ENCODE assay signal across 21 cellular contexts in the genomic region with DNA sequence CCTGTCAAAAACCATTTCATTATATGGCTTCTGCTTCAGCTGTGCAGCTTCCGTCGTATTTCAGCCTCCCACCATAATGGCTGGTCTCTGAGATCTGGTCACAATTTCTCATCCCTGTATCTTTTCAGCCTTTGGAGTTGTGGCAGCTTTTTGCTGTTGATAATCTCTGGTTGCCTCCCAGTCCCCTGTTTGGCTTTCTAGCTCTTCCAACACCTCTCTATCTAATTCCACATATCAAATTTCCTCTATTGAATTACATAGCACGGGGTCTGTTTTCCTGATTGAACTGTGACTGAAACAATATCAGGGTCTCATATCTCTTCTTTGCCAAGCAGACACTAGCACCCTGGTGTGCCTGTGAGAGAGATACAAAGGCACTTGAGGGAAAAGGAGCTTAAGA.
DNase-seq lines count a peak whose midpoint lies in the region; TF ChIP-seq lines count a peak whose summit lies in the region.
"Had no signal": no experiment of that assay in that cellular context is flagged by ENCODE, and none has a peak within 500 bp of the region (broad histone marks: within the 10 kb centered on the region; RNA-seq: fewer than 3 reads in every experiment).

No MANE protein-coding gene starts in this region.

- CTCF ChIA-PET in HEK293 (lab: Yijun Ruan, JAX), result interaction anchor here (0.7 to 1.4 kb wide), 2 partner anchors 97 to 219 kb away, joined by 3 to 6 read pairs; no protein-coding TSS in a partner anchor

- H3K27me3 Mint-ChIP-seq in glutamatergic neuron (ENCODE audit: unreplicated experiment), result no peaks in the 10 kb centered on the region
- H3K27me3 Mint-ChIP-seq in activated T-helper 1 cell treated with anti-CD3 and anti-CD28 coated beads, Interleukin-12 subunit alpha, Interleukin-12 subunit beta, Interleukin-2, Interleukin-4 antibody, amounts not matched to agents 30 ng/mL and 10 ng/mL and 1 ng/mL, durations not matched to agents 14 hours and 24 hours and 36 hours (ENCODE audit: insufficient read depth), result no peaks in the 10 kb centered on the region
- H3K27me3 Mint-ChIP-seq: activated CD4-positive, alpha-beta T cell treated with anti-CD3 and anti-CD28 coated beads, Interleukin-2, amount 10 ng/mL, durations not matched to agents 24 days and 14 days; stimulated activated naive CD8-positive, alpha-beta T cell treated with anti-CD3 and anti-CD28 coated beads, Interleukin-15, amount 100 ng/mL, for 72 hours had no signal

- H3K9me3 ChIP-seq in HEK293 (ENCODE audit: control insufficient read depth, insufficient read depth, low read depth, low read length), result no peaks in the 10 kb centered on the region
- peaks cover 7% of the 10 kb centered on the region for H3K9me3 ChIP-seq in left ventricle myocardium inferior (replicated peaks)
- H3K9me3 ChIP-seq: adrenal gland, neutrophil, prostate gland, thyroid gland had no signal

- H3K4me3 ChIP-seq in HEK293 (ENCODE audit: low read depth, low read length) (no peak overlapping the region), left ventricle myocardium inferior (no peak overlapping the region)
- H3K4me3 ChIP-seq: adrenal gland, GM23248, prostate gland, thyroid gland had no signal

- DNase-seq in NCI-H1417 treated with DMSO at 0.1 percent for 48 hours (lab: John Stamatoyannopoulos, UW), result peak; percentile 37
- DNase-seq in NCI-H524 (lab: John Stamatoyannopoulos, UW), result peak; percentile 4 to 63
- DNase-seq in glutamatergic neuron, result no peak
- no peak for DNase-seq in activated T-helper 1 cell treated with anti-CD3 and anti-CD28 coated beads, Interleukin-12 subunit alpha, Interleukin-12 subunit beta, Interleukin-2, Interleukin-4 antibody, amounts not matched to agents 30 ng/mL and 10 ng/mL and 1 ng/mL, durations not matched to agents 14 hours and 24 hours and 36 hours (ENCODE audit: low spot score)
- DNase-seq in left ventricle myocardium inferior, result no peak
- no peak for DNase-seq in DMS 273 treated with DMSO at 0.1 percent for 48 hours (lab: John Stamatoyannopoulos, UW)
- DNase-seq: activated CD4-positive, alpha-beta T cell treated with anti-CD3 and anti-CD28 coated beads, Interleukin-2, amount 10 ng/mL, durations not matched to agents 24 days and 14 days; activated naive CD4-positive, alpha-beta T cell treated with Interleukin-2 at 50 U/mL for 16 hours; activated T-cell treated with anti-CD3 and anti-CD28 coated beads, Interleukin-2, amount 50 U/mL, for 4 hours; adrenal gland; GM23248; head of caudate nucleus; KG1; mammary epithelial cell; stimulated activated naive CD8-positive, alpha-beta T cell treated with anti-CD3 and anti-CD28 coated beads, Interleukin-15, amount 100 ng/mL, for 72 hours had no signal

- no peaks in the 10 kb centered on the region for H3K36me3 Mint-ChIP-seq in glutamatergic neuron (ENCODE audit: unreplicated experiment)
- H3K36me3 Mint-ChIP-seq in activated T-helper 1 cell treated with anti-CD3 and anti-CD28 coated beads, Interleukin-12 subunit alpha, Interleukin-12 subunit beta, Interleukin-2, Interleukin-4 antibody, amounts not matched to agents 30 ng/mL and 10 ng/mL and 1 ng/mL, durations not matched to agents 14 hours and 24 hours and 36 hours (ENCODE audit: low read depth), result no peaks in the 10 kb centered on the region
- H3K36me3 Mint-ChIP-seq: brain had no signal

- H3K36me3 ChIP-seq in HEK293 (ENCODE audit: control insufficient read depth in 2 of 2, insufficient read depth in 1 of 2, low read length in 2 of 2) (no peaks in the 10 kb centered on the region), left ventricle myocardium inferior (no peaks in the 10 kb centered on the region)
- H3K36me3 ChIP-seq: adrenal gland, neutrophil, prostate gland, thyroid gland had no signal

- H3K4me1 ChIP-seq in HEK293 (ENCODE audit: control insufficient read depth, insufficient read depth, low read length), result no peaks in the 10 kb centered on the region
- H3K4me1 ChIP-seq in left ventricle myocardium inferior, result no peaks in the 10 kb centered on the region
- H3K4me1 ChIP-seq: adrenal gland, prostate gland, thyroid gland had no signal

- peaks cover 6% of the 10 kb centered on the region for H3K9me3 Mint-ChIP-seq in glutamatergic neuron (ENCODE audit: unreplicated experiment)
- no peaks in the 10 kb centered on the region for H3K9me3 Mint-ChIP-seq in activated T-helper 1 cell treated with anti-CD3 and anti-CD28 coated beads, Interleukin-12 subunit alpha, Interleukin-12 subunit beta, Interleukin-2, Interleukin-4 antibody, amounts not matched to agents 30 ng/mL and 10 ng/mL and 1 ng/mL, durations not matched to agents 14 hours and 24 hours and 36 hours
- H3K9me3 Mint-ChIP-seq: activated CD4-positive, alpha-beta T cell treated with anti-CD3 and anti-CD28 coated beads, Interleukin-2, amount 10 ng/mL, durations not matched to agents 24 days and 14 days; activated T-cell treated with anti-CD3 and anti-CD28 coated beads, Interleukin-2, amount 50 U/mL, for 4 hours; stimulated activated naive CD8-positive, alpha-beta T cell treated with anti-CD3 and anti-CD28 coated beads, Interleukin-15, amount 100 ng/mL, for 72 hours had no signal

- intact Hi-C loops in activated T-helper 1 cell treated with anti-CD3 and anti-CD28 coated beads, Interleukin-12 subunit alpha, Interleukin-12 subunit beta, Interleukin-2, Interleukin-4 antibody, amounts not matched to agents 30 ng/mL and 10 ng/mL and 1 ng/mL, durations not matched to agents 14 hours and 24 hours and 36 hours (cut with micrococcal nuclease), result no loop called here
- intact Hi-C loops in left ventricle myocardium inferior (cut with micrococcal nuclease), result no loop called here

- POLR2A ChIA-PET in HEK293 (lab: Yijun Ruan, JAX), result no interaction called here

- H3K27ac ChIP-seq in HEK293 (ENCODE audit: extremely low read depth, low read depth, low read length) (no peak overlapping the region; the same call in 1 of the 2 replicates), left ventricle myocardium inferior (replicated peaks) (no peak overlapping the region)
- H3K27ac ChIP-seq: adrenal gland, GM23248, neutrophil, prostate gland, thyroid gland, VCaP had no signal

- H3K4me1 Mint-ChIP-seq in glutamatergic neuron (ENCODE audit: low read depth, unreplicated experiment), result peaks cover 18% of the 10 kb centered on the region
- H3K4me1 Mint-ChIP-seq in activated T-helper 1 cell treated with anti-CD3 and anti-CD28 coated beads, Interleukin-12 subunit alpha, Interleukin-12 subunit beta, Interleukin-2, Interleukin-4 antibody, amounts not matched to agents 30 ng/mL and 10 ng/mL and 1 ng/mL, durations not matched to agents 14 hours and 24 hours and 36 hours (ENCODE audit: low read depth), result no peaks in the 10 kb centered on the region
- H3K4me1 Mint-ChIP-seq: activated CD4-positive, alpha-beta T cell treated with anti-CD3 and anti-CD28 coated beads, Interleukin-2, amount 10 ng/mL, durations not matched to agents 24 days and 14 days; stimulated activated naive CD8-positive, alpha-beta T cell treated with anti-CD3 and anti-CD28 coated beads, Interleukin-15, amount 100 ng/mL, for 72 hours had no signal

- peak overlapping the region; percentile 2 for H3K4me3 Mint-ChIP-seq in glutamatergic neuron (ENCODE audit: unreplicated experiment)
- H3K4me3 Mint-ChIP-seq in activated T-helper 1 cell treated with anti-CD3 and anti-CD28 coated beads, Interleukin-12 subunit alpha, Interleukin-12 subunit beta, Interleukin-2, Interleukin-4 antibody, amounts not matched to agents 30 ng/mL and 10 ng/mL and 1 ng/mL, durations not matched to agents 14 hours and 24 hours and 36 hours, result no peak overlapping the region
- H3K4me3 Mint-ChIP-seq: activated CD4-positive, alpha-beta T cell treated with anti-CD3 and anti-CD28 coated beads, Interleukin-2, amount 10 ng/mL, durations not matched to agents 24 days and 14 days; activated T-cell treated with anti-CD3 and anti-CD28 coated beads, Interleukin-2, amount 50 U/mL, for 4 hours; brain; stimulated activated naive CD8-positive, alpha-beta T cell treated with anti-CD3 and anti-CD28 coated beads, Interleukin-15, amount 100 ng/mL, for 72 hours had no signal

- TF ChIP-seq CTCF in HEK293 (tag by site-specific recombination; IDR thresholded peaks at IDR 0.05) (no peak), glutamatergic neuron (IDR thresholded peaks at IDR 0.05; ENCODE audit: partially characterized antibody, unreplicated experiment) (no peak), left ventricle myocardium inferior (IDR thresholded peaks at IDR 0.05; ENCODE audit: borderline replicate concordance) (no peak)

- peaks cover 9% of the 10 kb centered on the region for H3K27me3 ChIP-seq in left ventricle myocardium inferior (ENCODE audit: low read depth)
- H3K27me3 ChIP-seq: adrenal gland, neutrophil, thyroid gland had no signal

- peak overlapping the region; percentile 25 for H3K27ac Mint-ChIP-seq in glutamatergic neuron (ENCODE audit: unreplicated experiment)
- no peak overlapping the region for H3K27ac Mint-ChIP-seq in activated T-helper 1 cell treated with anti-CD3 and anti-CD28 coated beads, Interleukin-12 subunit alpha, Interleukin-12 subunit beta, Interleukin-2, Interleukin-4 antibody, amounts not matched to agents 30 ng/mL and 10 ng/mL and 1 ng/mL, durations not matched to agents 14 hours and 24 hours and 36 hours
- H3K27ac Mint-ChIP-seq: activated CD4-positive, alpha-beta T cell treated with anti-CD3 and anti-CD28 coated beads, Interleukin-2, amount 10 ng/mL, durations not matched to agents 24 days and 14 days; brain; stimulated activated naive CD8-positive, alpha-beta T cell treated with anti-CD3 and anti-CD28 coated beads, Interleukin-15, amount 100 ng/mL, for 72 hours had no signal

TF ChIP-seq in HEK293, 187 proteins besides CTCF, POLR2A, EP300 and RAD21:
- TF ChIP-seq TRIM28 (IDR thresholded peaks at IDR 0.05; ENCODE audit: borderline replicate concordance, low read length), result peak; percentile 4; the same call in 1 of the 2 replicates
- TF ChIP-seq ZNF26 (tag by site-specific recombination; IDR thresholded peaks at IDR 0.05), result no peak

Comparison
In these comparisons a context has a peak if more than half of its experiments do, and no peak if none do; other contexts are left out.
1. DNase-seq: peak in NCI-H1417 treated with DMSO at 0.1 percent for 48 hours (single experiment) and NCI-H524 (2 of 2); none in glutamatergic neuron (single experiment), activated T-helper 1 cell treated with anti-CD3 and anti-CD28 coated beads, Interleukin-12 subunit alpha, Interleukin-12 subunit beta, Interleukin-2, Interleukin-4 antibody, amounts not matched to agents 30 ng/mL and 10 ng/mL and 1 ng/mL, durations not matched to agents 14 hours and 24 hours and 36 hours (single experiment), left ventricle myocardium inferior (single experiment) and DMS 273 treated with DMSO at 0.1 percent for 48 hours (single experiment).